In genomic region chr17:35242158-35242804, GRCh38 we compare ENCODE assay signal across 8 cellular contexts. TPM values are rescaled to one million over a fixed set of nuclear protein-coding genes. Genes with fewer than 3 reads are reported as not detected.
DNase-seq lines count a peak whose midpoint lies in the region; ATAC-seq and TF ChIP-seq lines count a peak whose summit lies in the region.

No MANE protein-coding gene starts in this region.

- peaks cover 63% of the 10 kb centered on the region for H3K36me3 Mint-ChIP-seq in activated CD8-positive, alpha-beta memory T cell treated with anti-CD3 and anti-CD28 coated beads, Interleukin-2, amount 10 ng/mL, durations not matched to agents 7 days and 5 days
- H3K36me3 Mint-ChIP-seq in stimulated activated effector memory CD8-positive, alpha-beta T cell treated with anti-CD3 and anti-CD28 coated beads, Interleukin-12 subunit alpha, Interleukin-12 subunit beta, amount 100 ng/mL, for 72 hours = peaks cover 36% of the 10 kb centered on the region

- ATAC-seq in GM19023 (IDR thresholded peaks at IDR 0.05; ENCODE audit: unreplicated experiment) (peak; percentile 46), HG03354 (IDR thresholded peaks at IDR 0.05; ENCODE audit: poor library complexity, severe bottlenecking, unreplicated experiment) (peak; percentile 68)
- peak; percentile 66 for ATAC-seq in activated CD8-positive, alpha-beta memory T cell treated with anti-CD3 and anti-CD28 coated beads, Interleukin-2, amount 10 ng/mL, durations not matched to agents 7 days and 5 days
- ATAC-seq in stimulated activated effector memory CD8-positive, alpha-beta T cell treated with anti-CD3 and anti-CD28 coated beads, Interleukin-12 subunit alpha, Interleukin-12 subunit beta, amount 100 ng/mL, for 72 hours = peak; percentile 73

- peaks cover 13 to 15% of the 10 kb centered on the region in 2 donors for H3K4me1 ChIP-seq in muscle layer of duodenum (ENCODE audit: control insufficient read depth in 1 of 2, insufficient read depth in 2 of 2, low read length in 2 of 2)

- H3K4me3 ChIP-seq in AG04450 (ENCODE audit: low read depth, low read length) (peak overlapping the region; percentile 70), epithelial cell of esophagus (ENCODE audit: low read length) (peak overlapping the region; percentile 83), muscle layer of duodenum (ENCODE audit: low read depth in 1 of 2, low read length in 2 of 2) (peak overlapping the region; percentile 92 to 95)

- peak overlapping the region; percentile 100 for H3K4me3 Mint-ChIP-seq in activated CD8-positive, alpha-beta memory T cell treated with anti-CD3 and anti-CD28 coated beads, Interleukin-2, amount 10 ng/mL, durations not matched to agents 7 days and 5 days
- peak overlapping the region; percentile 98 for H3K4me3 Mint-ChIP-seq in stimulated activated effector memory CD8-positive, alpha-beta T cell treated with anti-CD3 and anti-CD28 coated beads, Interleukin-12 subunit alpha, Interleukin-12 subunit beta, amount 100 ng/mL, for 72 hours

- no peaks in the 10 kb centered on the region for H3K9me3 Mint-ChIP-seq in activated CD8-positive, alpha-beta memory T cell treated with anti-CD3 and anti-CD28 coated beads, Interleukin-2, amount 10 ng/mL, durations not matched to agents 7 days and 5 days (ENCODE audit: low read depth)
- no peaks in the 10 kb centered on the region for H3K9me3 Mint-ChIP-seq in stimulated activated effector memory CD8-positive, alpha-beta T cell treated with anti-CD3 and anti-CD28 coated beads, Interleukin-12 subunit alpha, Interleukin-12 subunit beta, amount 100 ng/mL, for 72 hours

- TF ChIP-seq CTCF in AG04450 (IDR thresholded peaks at IDR 0.05; ENCODE audit: low read depth, low read length) = 0 out of 2 replicates have a peak, but pooled peaks have one; percentile 20
- TF ChIP-seq CTCF in epithelial cell of esophagus (IDR thresholded peaks at IDR 0.05; ENCODE audit: insufficient read depth, low read depth, low read length, missing control alignments) = peak; percentile 58

- H3K27ac ChIP-seq in AG04450 (ENCODE audit: low read depth, low read length) = peak overlapping the region; percentile 85
- peak overlapping the region; percentile 95 for H3K27ac ChIP-seq in muscle layer of duodenum (ENCODE audit: low read length)

- H3K27me3 Mint-ChIP-seq in activated CD8-positive, alpha-beta memory T cell treated with anti-CD3 and anti-CD28 coated beads, Interleukin-2, amount 10 ng/mL, durations not matched to agents 7 days and 5 days = no peaks in the 10 kb centered on the region

- peaks cover 63% of the 10 kb centered on the region for H3K4me1 Mint-ChIP-seq in activated CD8-positive, alpha-beta memory T cell treated with anti-CD3 and anti-CD28 coated beads, Interleukin-2, amount 10 ng/mL, durations not matched to agents 7 days and 5 days
- peaks cover 71% of the 10 kb centered on the region for H3K4me1 Mint-ChIP-seq in stimulated activated effector memory CD8-positive, alpha-beta T cell treated with anti-CD3 and anti-CD28 coated beads, Interleukin-12 subunit alpha, Interleukin-12 subunit beta, amount 100 ng/mL, for 72 hours

- peak overlapping the region; percentile 99 for H3K27ac Mint-ChIP-seq in activated CD8-positive, alpha-beta memory T cell treated with anti-CD3 and anti-CD28 coated beads, Interleukin-2, amount 10 ng/mL, durations not matched to agents 7 days and 5 days
- peak overlapping the region; percentile 99 for H3K27ac Mint-ChIP-seq in stimulated activated effector memory CD8-positive, alpha-beta T cell treated with anti-CD3 and anti-CD28 coated beads, Interleukin-12 subunit alpha, Interleukin-12 subunit beta, amount 100 ng/mL, for 72 hours

- H3K27me3 ChIP-seq in AG04450 (ENCODE audit: control insufficient read depth, insufficient read depth, low read length) = no peaks in the 10 kb centered on the region
- no peaks in the 10 kb centered on the region for H3K27me3 ChIP-seq in muscle layer of duodenum (ENCODE audit: low read depth, low read length)

- POLR2A ChIA-PET in AG04450 (lab: Yijun Ruan, JAX) = interaction anchor here (0.5 to 2.1 kb wide), 7 partner anchors 15 to 582 kb away, joined by 3 to 11 read pairs (median 6); partner anchors contain the start of gene SLFN11

- no peaks in the 10 kb centered on the region; the same call in 1 of the 2 replicates for H3K9me3 ChIP-seq in AG04450 (ENCODE audit: control insufficient read depth, insufficient read depth, low read length)
- no peaks in the 10 kb centered on the region for H3K9me3 ChIP-seq in muscle layer of duodenum (ENCODE audit: control insufficient read depth in 1 of 2, low read length in 2 of 2)

- DNase-seq in AG04450 (ENCODE audit: low read depth, low spot score) = no peak
- peak; percentile 86 for DNase-seq in NCI-H69 (lab: John Stamatoyannopoulos, UW)
- peak; percentile 96 for DNase-seq in activated CD8-positive, alpha-beta memory T cell treated with anti-CD3 and anti-CD28 coated beads, Interleukin-2, amount 10 ng/mL, durations not matched to agents 7 days and 5 days
- DNase-seq in epithelial cell of esophagus (ENCODE audit: low read depth) = peak; percentile 91
- peak; percentile 61 to 88 for DNase-seq in stimulated activated effector memory CD8-positive, alpha-beta T cell treated with anti-CD3 and anti-CD28 coated beads, Interleukin-12 subunit alpha, Interleukin-12 subunit beta, amount 100 ng/mL, for 72 hours (ENCODE audit: low spot score in 2 of 2)

- CTCF ChIA-PET in AG04450 (lab: Charles Lee) = no interaction called here
- CTCF ChIA-PET in activated CD8-positive, alpha-beta memory T cell treated with anti-CD3 and anti-CD28 coated beads, Interleukin-2, amount 10 ng/mL, durations not matched to agents 7 days and 5 days (lab: Charles Lee) = interaction anchor here (0.7 to 6.2 kb wide), 13 partner anchors 23 to 299 kb away, joined by 3 to 58 read pairs (median 4); partner anchors contain the start of gene NLE1

- peaks cover 0 to 14% of the 10 kb centered on the region in 2 donors for H3K36me3 ChIP-seq in muscle layer of duodenum (ENCODE audit: control insufficient read depth in 1 of 2, insufficient read depth in 2 of 2, low read length in 2 of 2)

RNA-seq across cellular contexts. Expression of gene SLFN5, which starts 0.6 kb away (rescaled TPM):
- 64.2 and 69.0 TPM in 2 replicates for polyA plus RNA-seq in AG04450 (2011; rRNA removed)
- polyA minus RNA-seq in AG04450 (2011; rRNA and poly(A)+ RNA removed) = 91.2 and 108 TPM in 2 replicates
- 100 to 1,000 TPM; 158 to 193 TPM for total RNA-seq in activated CD8-positive, alpha-beta memory T cell treated with anti-CD3 and anti-CD28 coated beads, Interleukin-2, amount 10 ng/mL, durations not matched to agents 7 days and 5 days

RNA-seq across cellular contexts. Expression of gene SLC35G3, which starts 48.1 kb away (rescaled TPM):
- not detected in 2 replicates for polyA plus RNA-seq in AG04450 (2011; rRNA removed)
- not detected in 2 replicates for polyA minus RNA-seq in AG04450 (2011; rRNA and poly(A)+ RNA removed)
- total RNA-seq in activated CD8-positive, alpha-beta memory T cell treated with anti-CD3 and anti-CD28 coated beads, Interleukin-2, amount 10 ng/mL, durations not matched to agents 7 days and 5 days = not detected
